1 cellular context compared by ENCODE assay signal in the genomic region with DNA sequence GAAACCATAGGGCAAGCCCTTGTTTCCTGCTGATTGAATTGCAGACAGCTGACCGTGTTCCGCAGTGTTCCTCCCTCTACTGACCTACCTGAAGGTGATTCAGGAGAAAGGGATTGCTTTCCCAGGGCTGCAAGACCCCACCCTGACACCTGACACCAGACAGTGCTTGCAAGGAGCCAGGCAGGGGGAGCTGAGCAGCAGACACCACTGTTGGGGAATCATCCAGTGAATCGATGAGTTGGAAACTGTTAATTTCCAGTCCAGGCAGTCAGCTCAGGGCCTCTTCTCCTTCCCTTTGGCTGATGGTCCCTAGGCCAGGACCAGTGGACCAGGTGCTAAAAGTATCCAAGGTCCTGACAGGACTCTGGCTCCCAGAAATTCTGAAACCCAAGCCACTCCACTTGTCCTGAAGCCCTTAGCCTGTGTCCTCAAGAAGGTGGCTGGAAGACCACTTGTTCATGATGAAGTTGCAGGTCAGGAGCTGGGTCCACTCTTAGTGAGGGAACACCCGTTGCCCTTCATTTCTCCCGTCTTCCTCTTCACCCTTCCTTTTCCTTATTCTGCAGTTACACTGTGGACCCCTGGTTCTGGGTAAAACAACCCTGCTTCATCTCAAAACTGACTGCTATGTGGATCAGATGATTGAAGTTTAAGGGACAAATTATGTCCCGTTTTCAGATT.
TF ChIP-seq lines count a peak whose summit lies in the region.

No MANE protein-coding gene starts in this region.

TF ChIP-seq in K562, 482 proteins besides CTCF, POLR2A, EP300 and RAD21 (continued from another document and continues in another):
- TF ChIP-seq ZNF280B (CRISPR knock-in tag; IDR thresholded peaks at IDR 0.05) = no peak
- no peak; the same call in 1 of the 2 replicates for TF ChIP-seq ZNF551 (CRISPR knock-in tag; IDR thresholded peaks at IDR 0.05)
- TF ChIP-seq CBX3 (IDR thresholded peaks at IDR 0.05; ENCODE audit: borderline replicate concordance in 1 of 2, low read length in 2 of 2) = no peak; a peak in 1 of 3 replicates
- TF ChIP-seq HLTF (IDR thresholded peaks at IDR 0.05) = no peak
- TF ChIP-seq LCOR (CRISPR knock-in tag; IDR thresholded peaks at IDR 0.05) = peak; percentile 24; the same call in 1 of the 2 replicates
- no peak for TF ChIP-seq NCOA4 (IDR thresholded peaks at IDR 0.05; ENCODE audit: partially characterized antibody)
- TF ChIP-seq ZEB2 (IDR thresholded peaks at IDR 0.05) = no peak
- no peak for TF ChIP-seq ZNF584 (CRISPR knock-in tag; IDR thresholded peaks at IDR 0.05; ENCODE audit: low read depth)
- TF ChIP-seq RAD51 (IDR thresholded peaks at IDR 0.05; ENCODE audit: borderline replicate concordance, low read depth) = no peak
- TF ChIP-seq HCFC1 (IDR thresholded peaks at IDR 0.05; ENCODE audit: low read depth, low read length) = no peak
- no peak for TF ChIP-seq ZKSCAN3 (CRISPR knock-in tag; IDR thresholded peaks at IDR 0.05)
- TF ChIP-seq, protein P1, sequence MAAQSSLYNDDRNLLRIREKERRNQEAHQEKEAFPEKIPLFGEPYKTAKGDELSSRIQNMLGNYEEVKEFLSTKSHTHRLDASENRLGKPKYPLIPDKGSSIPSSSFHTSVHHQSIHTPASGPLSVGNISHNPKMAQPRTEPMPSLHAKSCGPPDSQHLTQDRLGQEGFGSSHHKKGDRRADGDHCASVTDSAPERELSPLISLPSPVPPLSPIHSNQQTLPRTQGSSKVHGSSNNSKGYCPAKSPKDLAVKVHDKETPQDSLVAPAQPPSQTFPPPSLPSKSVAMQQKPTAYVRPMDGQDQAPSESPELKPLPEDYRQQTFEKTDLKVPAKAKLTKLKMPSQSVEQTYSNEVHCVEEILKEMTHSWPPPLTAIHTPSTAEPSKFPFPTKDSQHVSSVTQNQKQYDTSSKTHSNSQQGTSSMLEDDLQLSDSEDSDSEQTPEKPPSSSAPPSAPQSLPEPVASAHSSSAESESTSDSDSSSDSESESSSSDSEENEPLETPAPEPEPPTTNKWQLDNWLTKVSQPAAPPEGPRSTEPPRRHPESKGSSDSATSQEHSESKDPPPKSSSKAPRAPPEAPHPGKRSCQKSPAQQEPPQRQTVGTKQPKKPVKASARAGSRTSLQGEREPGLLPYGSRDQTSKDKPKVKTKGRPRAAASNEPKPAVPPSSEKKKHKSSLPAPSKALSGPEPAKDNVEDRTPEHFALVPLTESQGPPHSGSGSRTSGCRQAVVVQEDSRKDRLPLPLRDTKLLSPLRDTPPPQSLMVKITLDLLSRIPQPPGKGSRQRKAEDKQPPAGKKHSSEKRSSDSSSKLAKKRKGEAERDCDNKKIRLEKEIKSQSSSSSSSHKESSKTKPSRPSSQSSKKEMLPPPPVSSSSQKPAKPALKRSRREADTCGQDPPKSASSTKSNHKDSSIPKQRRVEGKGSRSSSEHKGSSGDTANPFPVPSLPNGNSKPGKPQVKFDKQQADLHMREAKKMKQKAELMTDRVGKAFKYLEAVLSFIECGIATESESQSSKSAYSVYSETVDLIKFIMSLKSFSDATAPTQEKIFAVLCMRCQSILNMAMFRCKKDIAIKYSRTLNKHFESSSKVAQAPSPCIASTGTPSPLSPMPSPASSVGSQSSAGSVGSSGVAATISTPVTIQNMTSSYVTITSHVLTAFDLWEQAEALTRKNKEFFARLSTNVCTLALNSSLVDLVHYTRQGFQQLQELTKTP (IDR thresholded peaks at IDR 0.05; ENCODE audit: low read depth in 1 of 2, partially characterized antibody in 2 of 2) = peak in 1 of 2 experiments; percentile 20
- no peak for TF ChIP-seq RB1 (IDR thresholded peaks at IDR 0.05; ENCODE audit: low read depth)
- TF ChIP-seq, protein P2, sequence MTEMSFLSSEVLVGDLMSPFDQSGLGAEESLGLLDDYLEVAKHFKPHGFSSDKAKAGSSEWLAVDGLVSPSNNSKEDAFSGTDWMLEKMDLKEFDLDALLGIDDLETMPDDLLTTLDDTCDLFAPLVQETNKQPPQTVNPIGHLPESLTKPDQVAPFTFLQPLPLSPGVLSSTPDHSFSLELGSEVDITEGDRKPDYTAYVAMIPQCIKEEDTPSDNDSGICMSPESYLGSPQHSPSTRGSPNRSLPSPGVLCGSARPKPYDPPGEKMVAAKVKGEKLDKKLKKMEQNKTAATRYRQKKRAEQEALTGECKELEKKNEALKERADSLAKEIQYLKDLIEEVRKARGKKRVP (CRISPR knock-in tag; IDR thresholded peaks at IDR 0.05) = 0 out of 2 replicates have a peak, but pooled peaks have one; percentile 12
- 0 out of 2 replicates have a peak, but pooled peaks have one; percentile 43 for TF ChIP-seq THRB (CRISPR knock-in tag; conservative IDR thresholded peaks at IDR 0.05)
- no peak for TF ChIP-seq E2F3 (CRISPR knock-in tag; IDR thresholded peaks at IDR 0.05)
- TF ChIP-seq MIER1 (IDR thresholded peaks at IDR 0.05; ENCODE audit: low read depth) = no peak
- no peak for TF ChIP-seq PRDM10 (IDR thresholded peaks at IDR 0.05; ENCODE audit: partially characterized antibody)
- TF ChIP-seq IRF2 (CRISPR knock-in tag; IDR thresholded peaks at IDR 0.05) = 0 out of 2 replicates have a peak, but pooled peaks have one; percentile 44
- TF ChIP-seq MAFF (IDR thresholded peaks at IDR 0.05; ENCODE audit: low read length) = no peak; the same call in 1 of the 2 replicates
- no peak for TF ChIP-seq TEAD4 (IDR thresholded peaks at IDR 0.05; ENCODE audit: low read length)
- 0 out of 2 replicates have a peak, but pooled peaks have one; percentile 77 for TF ChIP-seq TEAD4 (CRISPR knock-in tag; IDR thresholded peaks at IDR 0.05; ENCODE audit: borderline replicate concordance)
- no peak for TF ChIP-seq ELF1 (tag; IDR thresholded peaks at IDR 0.05)
- TF ChIP-seq ZNF253 (CRISPR knock-in tag; conservative IDR thresholded peaks at IDR 0.05) = no peak
- TF ChIP-seq, protein P3, sequence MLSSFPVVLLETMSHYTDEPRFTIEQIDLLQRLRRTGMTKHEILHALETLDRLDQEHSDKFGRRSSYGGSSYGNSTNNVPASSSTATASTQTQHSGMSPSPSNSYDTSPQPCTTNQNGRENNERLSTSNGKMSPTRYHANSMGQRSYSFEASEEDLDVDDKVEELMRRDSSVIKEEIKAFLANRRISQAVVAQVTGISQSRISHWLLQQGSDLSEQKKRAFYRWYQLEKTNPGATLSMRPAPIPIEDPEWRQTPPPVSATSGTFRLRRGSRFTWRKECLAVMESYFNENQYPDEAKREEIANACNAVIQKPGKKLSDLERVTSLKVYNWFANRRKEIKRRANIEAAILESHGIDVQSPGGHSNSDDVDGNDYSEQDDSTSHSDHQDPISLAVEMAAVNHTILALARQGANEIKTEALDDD (IDR thresholded peaks at IDR 0.05) = no peak
- no peak; a peak in 1 of 4 replicates for TF ChIP-seq TRIM24 (IDR thresholded peaks at IDR 0.05)
- TF ChIP-seq, protein P4, sequence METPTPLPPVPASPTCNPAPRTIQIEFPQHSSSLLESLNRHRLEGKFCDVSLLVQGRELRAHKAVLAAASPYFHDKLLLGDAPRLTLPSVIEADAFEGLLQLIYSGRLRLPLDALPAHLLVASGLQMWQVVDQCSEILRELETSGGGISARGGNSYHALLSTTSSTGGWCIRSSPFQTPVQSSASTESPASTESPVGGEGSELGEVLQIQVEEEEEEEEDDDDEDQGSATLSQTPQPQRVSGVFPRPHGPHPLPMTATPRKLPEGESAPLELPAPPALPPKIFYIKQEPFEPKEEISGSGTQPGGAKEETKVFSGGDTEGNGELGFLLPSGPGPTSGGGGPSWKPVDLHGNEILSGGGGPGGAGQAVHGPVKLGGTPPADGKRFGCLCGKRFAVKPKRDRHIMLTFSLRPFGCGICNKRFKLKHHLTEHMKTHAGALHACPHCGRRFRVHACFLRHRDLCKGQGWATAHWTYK (CRISPR knock-in tag; IDR thresholded peaks at IDR 0.05) = peak; percentile 20; the same call in 1 of the 2 replicates
- peak; percentile 35; the same call in 1 of the 2 replicates for TF ChIP-seq POLR2AphosphoS5 (IDR thresholded peaks at IDR 0.05; ENCODE audit: control insufficient read depth, insufficient read depth, low read depth, low read length)
- TF ChIP-seq, protein P5, sequence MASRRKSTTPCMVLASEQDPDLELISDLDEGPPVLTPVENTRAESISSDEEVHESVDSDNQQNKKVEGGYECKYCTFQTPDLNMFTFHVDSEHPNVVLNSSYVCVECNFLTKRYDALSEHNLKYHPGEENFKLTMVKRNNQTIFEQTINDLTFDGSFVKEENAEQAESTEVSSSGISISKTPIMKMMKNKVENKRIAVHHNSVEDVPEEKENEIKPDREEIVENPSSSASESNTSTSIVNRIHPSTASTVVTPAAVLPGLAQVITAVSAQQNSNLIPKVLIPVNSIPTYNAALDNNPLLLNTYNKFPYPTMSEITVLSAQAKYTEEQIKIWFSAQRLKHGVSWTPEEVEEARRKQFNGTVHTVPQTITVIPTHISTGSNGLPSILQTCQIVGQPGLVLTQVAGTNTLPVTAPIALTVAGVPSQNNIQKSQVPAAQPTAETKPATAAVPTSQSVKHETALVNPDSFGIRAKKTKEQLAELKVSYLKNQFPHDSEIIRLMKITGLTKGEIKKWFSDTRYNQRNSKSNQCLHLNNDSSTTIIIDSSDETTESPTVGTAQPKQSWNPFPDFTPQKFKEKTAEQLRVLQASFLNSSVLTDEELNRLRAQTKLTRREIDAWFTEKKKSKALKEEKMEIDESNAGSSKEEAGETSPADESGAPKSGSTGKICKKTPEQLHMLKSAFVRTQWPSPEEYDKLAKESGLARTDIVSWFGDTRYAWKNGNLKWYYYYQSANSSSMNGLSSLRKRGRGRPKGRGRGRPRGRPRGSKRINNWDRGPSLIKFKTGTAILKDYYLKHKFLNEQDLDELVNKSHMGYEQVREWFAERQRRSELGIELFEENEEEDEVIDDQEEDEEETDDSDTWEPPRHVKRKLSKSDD (conservative IDR thresholded peaks at IDR 0.05; ENCODE audit: low read length) = no peak
- no peak for TF ChIP-seq SMARCA5 (IDR thresholded peaks at IDR 0.05)
- no peak; the same call in 1 of the 2 replicates for TF ChIP-seq E2F4 (CRISPR knock-in tag; IDR thresholded peaks at IDR 0.05; ENCODE audit: low read depth)
- no peak; the same call in 1 of the 2 replicates for TF ChIP-seq ZNF232 (CRISPR knock-in tag; IDR thresholded peaks at IDR 0.05)
- TF ChIP-seq, protein P6, sequence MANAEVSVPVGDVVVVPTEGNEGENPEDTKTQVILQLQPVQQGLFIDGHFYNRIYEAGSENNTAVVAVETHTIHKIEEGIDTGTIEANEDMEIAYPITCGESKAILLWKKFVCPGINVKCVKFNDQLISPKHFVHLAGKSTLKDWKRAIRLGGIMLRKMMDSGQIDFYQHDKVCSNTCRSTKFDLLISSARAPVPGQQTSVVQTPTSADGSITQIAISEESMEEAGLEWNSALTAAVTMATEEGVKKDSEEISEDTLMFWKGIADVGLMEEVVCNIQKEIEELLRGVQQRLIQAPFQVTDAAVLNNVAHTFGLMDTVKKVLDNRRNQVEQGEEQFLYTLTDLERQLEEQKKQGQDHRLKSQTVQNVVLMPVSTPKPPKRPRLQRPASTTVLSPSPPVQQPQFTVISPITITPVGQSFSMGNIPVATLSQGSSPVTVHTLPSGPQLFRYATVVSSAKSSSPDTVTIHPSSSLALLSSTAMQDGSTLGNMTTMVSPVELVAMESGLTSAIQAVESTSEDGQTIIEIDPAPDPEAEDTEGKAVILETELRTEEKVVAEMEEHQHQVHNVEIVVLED (CRISPR knock-in tag; IDR thresholded peaks at IDR 0.05) = no peak
